14 cellular contexts compared by ENCODE assay signal in the genomic region with DNA sequence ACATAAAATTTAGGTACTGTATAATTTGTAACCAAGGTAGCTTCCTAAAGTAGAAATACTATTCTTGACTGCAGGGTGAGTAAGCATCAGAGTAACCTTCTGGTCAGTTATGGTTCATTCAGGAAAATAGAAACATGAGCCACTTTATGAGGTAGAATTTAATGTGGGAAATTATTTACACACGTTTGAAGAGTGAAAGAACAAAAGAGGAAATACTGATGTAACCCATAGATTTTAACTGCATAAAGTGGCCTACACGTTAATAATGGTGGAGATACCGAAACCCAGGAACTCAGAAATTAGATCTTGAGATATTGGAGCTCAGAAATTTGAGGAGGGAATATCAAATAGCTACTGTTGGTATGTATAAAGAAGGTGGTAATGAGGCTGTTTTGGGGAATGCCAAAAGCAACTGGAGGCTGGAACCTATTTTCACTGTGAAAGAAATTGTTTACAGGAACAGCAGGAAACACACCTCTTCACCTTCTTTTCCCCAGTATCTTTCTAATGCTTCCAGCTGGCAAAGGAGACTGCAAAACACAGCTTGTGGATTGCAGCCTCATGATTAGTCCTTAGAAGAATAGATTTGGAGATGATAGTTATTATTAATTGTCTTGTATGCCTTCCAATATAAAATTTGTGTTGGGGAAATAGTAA.
"Had no signal": no experiment of that assay in that cellular context is flagged by ENCODE, and none has a peak within 500 bp of the region (broad histone marks: within the 10 kb centered on the region; RNA-seq: fewer than 3 reads in every experiment).

No MANE protein-coding gene starts in this region.

- H3K36me3 ChIP-seq: ovary had no signal

- H3K27ac ChIP-seq: ovary had no signal

- DNase-seq: activated B cell treated with CpG ODN at 0.5 μM for 24 hours; activated CD4-positive, alpha-beta T cell treated with anti-CD3 and anti-CD28 coated beads, Interleukin-2, amount 10 ng/mL, durations not matched to agents 24 days and 14 days; activated naive CD4-positive, alpha-beta T cell; activated naive CD8-positive, alpha-beta T cell treated with anti-CD3 and anti-CD28 coated beads, Interleukin-2, amount 10 ng/mL, durations not matched to agents 7 days and 5 days; central memory CD4-positive, alpha-beta T cell; cortex of kidney; effector CD4-positive, alpha-beta T cell; foreskin fibroblast; hippocampal formation; left cardiac atrium; midbrain; ovary had no signal

- ATAC-seq: left cardiac atrium, sciatic nerve had no signal

- H3K4me3 ChIP-seq: lung, ovary had no signal

- H3K27me3 ChIP-seq: ovary had no signal
